Comparison of ENCODE assay signal across 8 cellular contexts in the genomic region with DNA sequence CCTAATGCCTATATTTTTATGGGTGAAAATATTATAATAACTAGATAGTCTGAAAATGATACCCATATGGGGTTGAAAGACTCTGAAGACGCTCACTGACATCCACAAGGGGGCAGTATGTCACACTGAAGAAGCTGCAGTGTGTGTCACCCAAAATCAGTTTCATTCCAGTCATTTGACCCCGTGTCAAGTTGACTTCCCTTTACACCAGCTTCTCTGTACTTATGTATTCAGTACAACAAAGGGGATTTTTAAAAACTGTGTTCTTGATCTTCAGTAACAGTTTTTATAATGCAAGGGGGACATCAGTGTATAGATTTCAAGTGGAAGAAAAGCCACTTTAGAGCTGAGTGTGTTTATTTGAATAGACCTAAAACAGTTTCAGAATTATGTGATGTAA. TPM values are rescaled to one million over a fixed set of nuclear protein-coding genes. Genes with fewer than 3 reads are reported as not detected.
DNase-seq lines count a peak whose midpoint lies in the region; ATAC-seq lines count a peak whose summit lies in the region.

No MANE protein-coding gene starts in this region.

- ATAC-seq in GM18508 (IDR thresholded peaks at IDR 0.05; ENCODE audit: insufficient read depth, unreplicated experiment), result peak; percentile 74
- peak; percentile 71 for ATAC-seq in HG02885 (IDR thresholded peaks at IDR 0.05; ENCODE audit: poor library complexity, unreplicated experiment)

- DNase-seq in AG20443 (ENCODE audit: low spot score) (peak; percentile 81), NCI-H146 treated with DMSO at 0.1 percent for 48 hours (lab: John Stamatoyannopoulos, UW; ENCODE audit: unreplicated experiment) (peak; percentile 3), myocyte (ENCODE audit: low read depth) (peak; percentile 82)
- DNase-seq in activated CD4-positive, alpha-beta T cell treated with anti-CD3 and anti-CD28 coated beads for 24 hours (ENCODE audit: low read depth in 2 of 2), result peak; percentile 32 to 37
- peak; percentile 24 for DNase-seq in effector CD4-positive, alpha-beta T cell
- peak in 4 of 6 experiments; percentile 3 to 50 (median 24) for DNase-seq in stimulated activated naive CD4-positive, alpha-beta T cell (lab: John Stamatoyannopoulos, UW)

RNA-seq across cellular contexts. Expression of a gene that starts 19.3 kb away (rescaled TPM):
- 0.11 and 3.0 TPM in 2 replicates for total RNA-seq in myocyte
- 1.8 TPM for polyA plus RNA-seq in myocyte (2012)

Comparison
In these comparisons a context has a peak if more than half of its experiments do, and no peak if none do; other contexts are left out.
1. Peak in every context shown above with its lines: DNase-seq and ATAC-seq.
2. DNase-seq: peak in every context shown above with its lines; median percentile 82 in myocyte; 81 in AG20443; 34 in activated CD4-positive, alpha-beta T cell treated with anti-CD3 and anti-CD28 coated beads for 24 hours; 24 in stimulated activated naive CD4-positive, alpha-beta T cell; 24 in effector CD4-positive, alpha-beta T cell; 3 in NCI-H146 treated with DMSO at 0.1 percent for 48 hours.